Comparison of ENCODE assay signal across 1 cellular context in the genomic region with DNA sequence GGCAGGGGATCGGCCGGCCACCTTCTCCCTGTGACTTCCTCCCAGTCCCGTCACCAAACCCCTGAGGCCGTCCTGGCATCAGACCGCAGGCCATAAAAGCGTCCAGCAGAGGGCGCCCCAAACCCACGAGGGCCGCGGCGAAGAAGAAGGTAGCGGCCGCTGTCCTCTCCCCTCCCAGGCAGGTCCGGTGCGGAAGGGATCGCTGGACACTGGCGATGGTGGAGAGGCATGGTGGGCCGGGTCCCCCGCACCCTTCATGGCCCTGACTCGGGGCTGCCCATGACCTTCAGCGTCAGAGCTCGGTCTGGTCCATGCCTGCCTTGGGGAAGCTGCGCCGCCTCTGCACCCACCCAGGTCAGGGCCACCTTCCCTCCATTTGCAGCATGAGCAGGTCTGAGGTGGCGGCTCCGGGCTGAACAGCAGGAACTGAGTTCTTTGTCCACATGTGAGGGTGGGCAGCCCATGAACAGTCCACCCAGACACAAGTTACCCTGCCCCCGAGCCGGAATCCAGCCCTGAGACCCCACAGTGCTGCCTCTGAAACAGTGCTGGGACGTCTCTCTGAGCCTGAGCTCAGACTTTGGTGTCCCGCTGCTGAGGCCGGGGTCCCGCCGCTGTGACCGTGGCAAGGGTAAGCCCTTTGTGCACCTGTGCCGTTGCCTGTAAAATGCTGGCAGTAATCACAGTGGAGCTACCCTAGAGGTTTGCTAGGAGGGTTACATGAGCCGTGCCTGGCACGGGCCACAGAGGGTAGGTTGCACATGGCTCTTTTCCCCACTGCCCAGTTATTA.
TF ChIP-seq lines count a peak whose summit lies in the region.

No MANE protein-coding gene starts in this region.

TF ChIP-seq in HepG2, 621 proteins besides CTCF, POLR2A, EP300 and RAD21 (continued from another document and continues in another):
- TF ChIP-seq ATRX (CRISPR knock-in tag; IDR thresholded peaks at IDR 0.05; ENCODE audit: borderline replicate concordance) (no peak), ZNF773 (CRISPR knock-in tag; IDR thresholded peaks at IDR 0.05; ENCODE audit: borderline replicate concordance) (no peak), ISX (CRISPR knock-in tag; conservative IDR thresholded peaks at IDR 0.05) (no peak), AGO1 (IDR thresholded peaks at IDR 0.05; ENCODE audit: low read depth, low read length, poor library complexity, severe bottlenecking) (peak; percentile 80), ZNF10 (CRISPR knock-in tag; IDR thresholded peaks at IDR 0.05; ENCODE audit: borderline replicate concordance, low read depth) (no peak), ZNF567 (CRISPR knock-in tag; IDR thresholded peaks at IDR 0.05; ENCODE audit: borderline replicate concordance) (no peak), ZNF501 (CRISPR knock-in tag; IDR thresholded peaks at IDR 0.05) (peak; percentile 94), ATF7 (IDR thresholded peaks at IDR 0.05) (no peak), ATF7 (CRISPR knock-in tag; IDR thresholded peaks at IDR 0.05) (no peak), ZNF530 (CRISPR knock-in tag; IDR thresholded peaks at IDR 0.05; ENCODE audit: low read depth) (no peak), ZNF547 (CRISPR knock-in tag; IDR thresholded peaks at IDR 0.05) (peak; percentile 91), RBAK (CRISPR knock-in tag; IDR thresholded peaks at IDR 0.05) (peak; percentile 66; the same call in 1 of the 2 replicates), ZNF720 (CRISPR knock-in tag; IDR thresholded peaks at IDR 0.05) (no peak), HOXA9 (CRISPR knock-in tag; IDR thresholded peaks at IDR 0.05; ENCODE audit: borderline replicate concordance) (no peak), ZNF616 (CRISPR knock-in tag; IDR thresholded peaks at IDR 0.05; ENCODE audit: low read depth) (no peak), U2AF1 (optimal IDR thresholded peaks at IDR 0.05; ENCODE audit: low read depth, low read length) (no peak), HNF4A (CRISPR knock-in tag; IDR thresholded peaks at IDR 0.05) (no peak; the same call in 1 of the 2 replicates), TGIF2 (CRISPR knock-in tag; IDR thresholded peaks at IDR 0.05) (peak; percentile 82; the same call in 1 of the 2 replicates), AKAP8 (CRISPR knock-in tag; IDR thresholded peaks at IDR 0.05) (peak; percentile 84; the same call in 1 of the 2 replicates), MED13 (CRISPR knock-in tag; IDR thresholded peaks at IDR 0.05) (peak; percentile 50; the same call in 1 of the 2 replicates), SP140L (CRISPR knock-in tag; IDR thresholded peaks at IDR 0.05; ENCODE audit: borderline replicate concordance) (no peak), RCOR2 (CRISPR knock-in tag; IDR thresholded peaks at IDR 0.05) (no peak; the same call in 1 of the 2 replicates), FOSL2 (CRISPR knock-in tag; IDR thresholded peaks at IDR 0.05) (peak; percentile 71), NPAS2 (CRISPR knock-in tag; IDR thresholded peaks at IDR 0.05; ENCODE audit: borderline replicate concordance) (no peak), JUNB (CRISPR knock-in tag; IDR thresholded peaks at IDR 0.05; ENCODE audit: borderline replicate concordance) (no peak), ZEB1 (IDR thresholded peaks at IDR 0.05; ENCODE audit: insufficient replicate concordance, low read depth) (no peak), NRL (CRISPR knock-in tag; IDR thresholded peaks at IDR 0.05; ENCODE audit: borderline replicate concordance) (no peak), ZFP41 (CRISPR knock-in tag; IDR thresholded peaks at IDR 0.05; ENCODE audit: borderline replicate concordance) (no peak), HNRNPH1 (optimal IDR thresholded peaks at IDR 0.05; ENCODE audit: low read depth, low read length) (no peak), ZSCAN9 (CRISPR knock-in tag; IDR thresholded peaks at IDR 0.05; ENCODE audit: borderline replicate concordance) (no peak; the same call in 1 of the 2 replicates), ZNF569 (CRISPR knock-in tag; IDR thresholded peaks at IDR 0.05; ENCODE audit: borderline replicate concordance) (no peak)
- TF ChIP-seq, protein P1, sequence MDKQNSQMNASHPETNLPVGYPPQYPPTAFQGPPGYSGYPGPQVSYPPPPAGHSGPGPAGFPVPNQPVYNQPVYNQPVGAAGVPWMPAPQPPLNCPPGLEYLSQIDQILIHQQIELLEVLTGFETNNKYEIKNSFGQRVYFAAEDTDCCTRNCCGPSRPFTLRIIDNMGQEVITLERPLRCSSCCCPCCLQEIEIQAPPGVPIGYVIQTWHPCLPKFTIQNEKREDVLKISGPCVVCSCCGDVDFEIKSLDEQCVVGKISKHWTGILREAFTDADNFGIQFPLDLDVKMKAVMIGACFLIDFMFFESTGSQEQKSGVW (CRISPR knock-in tag; IDR thresholded peaks at IDR 0.05; ENCODE audit: borderline replicate concordance) = no peak
- TF ChIP-seq, protein P2, sequence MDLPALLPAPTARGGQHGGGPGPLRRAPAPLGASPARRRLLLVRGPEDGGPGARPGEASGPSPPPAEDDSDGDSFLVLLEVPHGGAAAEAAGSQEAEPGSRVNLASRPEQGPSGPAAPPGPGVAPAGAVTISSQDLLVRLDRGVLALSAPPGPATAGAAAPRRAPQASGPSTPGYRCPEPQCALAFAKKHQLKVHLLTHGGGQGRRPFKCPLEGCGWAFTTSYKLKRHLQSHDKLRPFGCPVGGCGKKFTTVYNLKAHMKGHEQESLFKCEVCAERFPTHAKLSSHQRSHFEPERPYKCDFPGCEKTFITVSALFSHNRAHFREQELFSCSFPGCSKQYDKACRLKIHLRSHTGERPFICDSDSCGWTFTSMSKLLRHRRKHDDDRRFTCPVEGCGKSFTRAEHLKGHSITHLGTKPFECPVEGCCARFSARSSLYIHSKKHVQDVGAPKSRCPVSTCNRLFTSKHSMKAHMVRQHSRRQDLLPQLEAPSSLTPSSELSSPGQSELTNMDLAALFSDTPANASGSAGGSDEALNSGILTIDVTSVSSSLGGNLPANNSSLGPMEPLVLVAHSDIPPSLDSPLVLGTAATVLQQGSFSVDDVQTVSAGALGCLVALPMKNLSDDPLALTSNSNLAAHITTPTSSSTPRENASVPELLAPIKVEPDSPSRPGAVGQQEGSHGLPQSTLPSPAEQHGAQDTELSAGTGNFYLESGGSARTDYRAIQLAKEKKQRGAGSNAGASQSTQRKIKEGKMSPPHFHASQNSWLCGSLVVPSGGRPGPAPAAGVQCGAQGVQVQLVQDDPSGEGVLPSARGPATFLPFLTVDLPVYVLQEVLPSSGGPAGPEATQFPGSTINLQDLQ (CRISPR knock-in tag; IDR thresholded peaks at IDR 0.05) = no peak; the same call in 1 of the 2 replicates
- TF ChIP-seq, protein P3, sequence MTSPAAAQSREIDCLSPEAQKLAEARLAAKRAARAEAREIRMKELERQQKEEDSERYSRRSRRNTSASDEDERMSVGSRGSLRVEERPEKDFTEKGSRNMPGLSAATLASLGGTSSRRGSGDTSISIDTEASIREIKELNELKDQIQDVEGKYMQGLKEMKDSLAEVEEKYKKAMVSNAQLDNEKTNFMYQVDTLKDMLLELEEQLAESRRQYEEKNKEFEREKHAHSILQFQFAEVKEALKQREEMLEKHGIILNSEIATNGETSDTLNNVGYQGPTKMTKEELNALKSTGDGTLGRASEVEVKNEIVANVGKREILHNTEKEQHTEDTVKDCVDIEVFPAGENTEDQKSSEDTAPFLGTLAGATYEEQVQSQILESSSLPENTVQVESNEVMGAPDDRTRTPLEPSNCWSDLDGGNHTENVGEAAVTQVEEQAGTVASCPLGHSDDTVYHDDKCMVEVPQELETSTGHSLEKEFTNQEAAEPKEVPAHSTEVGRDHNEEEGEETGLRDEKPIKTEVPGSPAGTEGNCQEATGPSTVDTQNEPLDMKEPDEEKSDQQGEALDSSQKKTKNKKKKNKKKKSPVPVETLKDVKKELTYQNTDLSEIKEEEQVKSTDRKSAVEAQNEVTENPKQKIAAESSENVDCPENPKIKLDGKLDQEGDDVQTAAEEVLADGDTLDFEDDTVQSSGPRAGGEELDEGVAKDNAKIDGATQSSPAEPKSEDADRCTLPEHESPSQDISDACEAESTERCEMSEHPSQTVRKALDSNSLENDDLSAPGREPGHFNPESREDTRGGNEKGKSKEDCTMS (CRISPR knock-in tag; conservative IDR thresholded peaks at IDR 0.05) = no peak
- TF ChIP-seq, protein P4, sequence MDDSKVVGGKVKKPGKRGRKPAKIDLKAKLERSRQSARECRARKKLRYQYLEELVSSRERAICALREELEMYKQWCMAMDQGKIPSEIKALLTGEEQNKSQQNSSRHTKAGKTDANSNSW (CRISPR knock-in tag; IDR thresholded peaks at IDR 0.05; ENCODE audit: borderline replicate concordance) = no peak
- TF ChIP-seq, protein P5, sequence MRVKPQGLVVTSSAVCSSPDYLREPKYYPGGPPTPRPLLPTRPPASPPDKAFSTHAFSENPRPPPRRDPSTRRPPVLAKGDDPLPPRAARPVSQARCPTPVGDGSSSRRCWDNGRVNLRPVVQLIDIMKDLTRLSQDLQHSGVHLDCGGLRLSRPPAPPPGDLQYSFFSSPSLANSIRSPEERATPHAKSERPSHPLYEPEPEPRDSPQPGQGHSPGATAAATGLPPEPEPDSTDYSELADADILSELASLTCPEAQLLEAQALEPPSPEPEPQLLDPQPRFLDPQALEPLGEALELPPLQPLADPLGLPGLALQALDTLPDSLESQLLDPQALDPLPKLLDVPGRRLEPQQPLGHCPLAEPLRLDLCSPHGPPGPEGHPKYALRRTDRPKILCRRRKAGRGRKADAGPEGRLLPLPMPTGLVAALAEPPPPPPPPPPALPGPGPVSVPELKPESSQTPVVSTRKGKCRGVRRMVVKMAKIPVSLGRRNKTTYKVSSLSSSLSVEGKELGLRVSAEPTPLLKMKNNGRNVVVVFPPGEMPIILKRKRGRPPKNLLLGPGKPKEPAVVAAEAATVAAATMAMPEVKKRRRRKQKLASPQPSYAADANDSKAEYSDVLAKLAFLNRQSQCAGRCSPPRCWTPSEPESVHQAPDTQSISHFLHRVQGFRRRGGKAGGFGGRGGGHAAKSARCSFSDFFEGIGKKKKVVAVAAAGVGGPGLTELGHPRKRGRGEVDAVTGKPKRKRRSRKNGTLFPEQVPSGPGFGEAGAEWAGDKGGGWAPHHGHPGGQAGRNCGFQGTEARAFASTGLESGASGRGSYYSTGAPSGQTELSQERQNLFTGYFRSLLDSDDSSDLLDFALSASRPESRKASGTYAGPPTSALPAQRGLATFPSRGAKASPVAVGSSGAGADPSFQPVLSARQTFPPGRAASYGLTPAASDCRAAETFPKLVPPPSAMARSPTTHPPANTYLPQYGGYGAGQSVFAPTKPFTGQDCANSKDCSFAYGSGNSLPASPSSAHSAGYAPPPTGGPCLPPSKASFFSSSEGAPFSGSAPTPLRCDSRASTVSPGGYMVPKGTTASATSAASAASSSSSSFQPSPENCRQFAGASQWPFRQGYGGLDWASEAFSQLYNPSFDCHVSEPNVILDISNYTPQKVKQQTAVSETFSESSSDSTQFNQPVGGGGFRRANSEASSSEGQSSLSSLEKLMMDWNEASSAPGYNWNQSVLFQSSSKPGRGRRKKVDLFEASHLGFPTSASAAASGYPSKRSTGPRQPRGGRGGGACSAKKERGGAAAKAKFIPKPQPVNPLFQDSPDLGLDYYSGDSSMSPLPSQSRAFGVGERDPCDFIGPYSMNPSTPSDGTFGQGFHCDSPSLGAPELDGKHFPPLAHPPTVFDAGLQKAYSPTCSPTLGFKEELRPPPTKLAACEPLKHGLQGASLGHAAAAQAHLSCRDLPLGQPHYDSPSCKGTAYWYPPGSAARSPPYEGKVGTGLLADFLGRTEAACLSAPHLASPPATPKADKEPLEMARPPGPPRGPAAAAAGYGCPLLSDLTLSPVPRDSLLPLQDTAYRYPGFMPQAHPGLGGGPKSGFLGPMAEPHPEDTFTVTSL (CRISPR knock-in tag; IDR thresholded peaks at IDR 0.05; ENCODE audit: borderline replicate concordance) = no peak
- TF ChIP-seq, protein P6, sequence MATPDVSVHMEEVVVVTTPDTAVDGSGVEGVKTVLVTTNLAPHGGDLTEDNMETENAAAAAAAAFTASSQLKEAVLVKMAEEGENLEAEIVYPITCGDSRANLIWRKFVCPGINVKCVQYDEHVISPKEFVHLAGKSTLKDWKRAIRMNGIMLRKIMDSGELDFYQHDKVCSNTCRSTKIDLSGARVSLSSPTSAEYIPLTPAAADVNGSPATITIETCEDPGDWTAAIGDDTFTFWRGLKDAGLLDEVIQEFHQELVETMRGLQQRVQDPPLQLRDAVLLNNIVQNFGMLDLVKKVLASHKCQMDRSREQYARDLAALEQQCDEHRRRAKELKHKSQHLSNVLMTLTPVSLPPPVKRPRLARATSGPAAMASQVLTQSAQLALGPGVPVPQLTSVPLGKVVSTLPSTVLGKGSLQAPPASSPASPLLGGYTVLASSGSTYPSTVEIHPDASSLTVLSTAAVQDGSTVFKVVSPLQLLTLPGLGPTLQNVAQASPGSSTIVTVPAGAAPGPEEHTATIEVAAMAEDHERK (CRISPR knock-in tag; IDR thresholded peaks at IDR 0.05; ENCODE audit: low read depth) = no peak
- TF ChIP-seq, protein P7, sequence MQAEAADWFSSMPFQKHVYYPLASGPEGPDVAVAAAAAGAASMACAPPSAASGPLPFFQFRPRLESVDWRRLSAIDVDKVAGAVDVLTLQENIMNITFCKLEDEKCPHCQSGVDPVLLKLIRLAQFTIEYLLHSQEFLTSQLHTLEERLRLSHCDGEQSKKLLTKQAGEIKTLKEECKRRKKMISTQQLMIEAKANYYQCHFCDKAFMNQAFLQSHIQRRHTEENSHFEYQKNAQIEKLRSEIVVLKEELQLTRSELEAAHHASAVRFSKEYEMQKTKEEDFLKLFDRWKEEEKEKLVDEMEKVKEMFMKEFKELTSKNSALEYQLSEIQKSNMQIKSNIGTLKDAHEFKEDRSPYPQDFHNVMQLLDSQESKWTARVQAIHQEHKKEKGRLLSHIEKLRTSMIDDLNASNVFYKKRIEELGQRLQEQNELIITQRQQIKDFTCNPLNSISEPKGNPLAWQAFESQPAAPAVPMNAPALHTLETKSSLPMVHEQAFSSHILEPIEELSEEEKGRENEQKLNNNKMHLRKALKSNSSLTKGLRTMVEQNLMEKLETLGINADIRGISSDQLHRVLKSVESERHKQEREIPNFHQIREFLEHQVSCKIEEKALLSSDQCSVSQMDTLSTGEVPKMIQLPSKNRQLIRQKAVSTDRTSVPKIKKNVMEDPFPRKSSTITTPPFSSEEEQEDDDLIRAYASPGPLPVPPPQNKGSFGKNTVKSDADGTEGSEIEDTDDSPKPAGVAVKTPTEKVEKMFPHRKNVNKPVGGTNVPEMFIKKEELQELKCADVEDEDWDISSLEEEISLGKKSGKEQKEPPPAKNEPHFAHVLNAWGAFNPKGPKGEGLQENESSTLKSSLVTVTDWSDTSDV (CRISPR knock-in tag; IDR thresholded peaks at IDR 0.05) = no peak
- TF ChIP-seq, protein P8, sequence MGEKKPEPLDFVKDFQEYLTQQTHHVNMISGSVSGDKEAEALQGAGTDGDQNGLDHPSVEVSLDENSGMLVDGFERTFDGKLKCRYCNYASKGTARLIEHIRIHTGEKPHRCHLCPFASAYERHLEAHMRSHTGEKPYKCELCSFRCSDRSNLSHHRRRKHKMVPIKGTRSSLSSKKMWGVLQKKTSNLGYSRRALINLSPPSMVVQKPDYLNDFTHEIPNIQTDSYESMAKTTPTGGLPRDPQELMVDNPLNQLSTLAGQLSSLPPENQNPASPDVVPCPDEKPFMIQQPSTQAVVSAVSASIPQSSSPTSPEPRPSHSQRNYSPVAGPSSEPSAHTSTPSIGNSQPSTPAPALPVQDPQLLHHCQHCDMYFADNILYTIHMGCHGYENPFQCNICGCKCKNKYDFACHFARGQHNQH (CRISPR knock-in tag; IDR thresholded peaks at IDR 0.05) = no peak; the same call in 1 of the 2 replicates
- TF ChIP-seq, protein P9, sequence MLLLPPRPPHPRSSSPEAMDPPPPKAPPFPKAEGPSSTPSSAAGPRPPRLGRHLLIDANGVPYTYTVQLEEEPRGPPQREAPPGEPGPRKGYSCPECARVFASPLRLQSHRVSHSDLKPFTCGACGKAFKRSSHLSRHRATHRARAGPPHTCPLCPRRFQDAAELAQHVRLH (CRISPR knock-in tag; IDR thresholded peaks at IDR 0.05; ENCODE audit: borderline replicate concordance, low read depth) = peak; percentile 72; the same call in 1 of the 2 replicates
